ENCODE assay signal across 1 cellular context in genomic region chr7:27176962-27177794, GRCh38.
TF ChIP-seq lines count a peak whose summit lies in the region.

No MANE protein-coding gene starts in this region.

TF ChIP-seq in SK-N-SH, 30 proteins besides CTCF, POLR2A, EP300 and RAD21 (continued from another document):
- TF ChIP-seq, protein P1, sequence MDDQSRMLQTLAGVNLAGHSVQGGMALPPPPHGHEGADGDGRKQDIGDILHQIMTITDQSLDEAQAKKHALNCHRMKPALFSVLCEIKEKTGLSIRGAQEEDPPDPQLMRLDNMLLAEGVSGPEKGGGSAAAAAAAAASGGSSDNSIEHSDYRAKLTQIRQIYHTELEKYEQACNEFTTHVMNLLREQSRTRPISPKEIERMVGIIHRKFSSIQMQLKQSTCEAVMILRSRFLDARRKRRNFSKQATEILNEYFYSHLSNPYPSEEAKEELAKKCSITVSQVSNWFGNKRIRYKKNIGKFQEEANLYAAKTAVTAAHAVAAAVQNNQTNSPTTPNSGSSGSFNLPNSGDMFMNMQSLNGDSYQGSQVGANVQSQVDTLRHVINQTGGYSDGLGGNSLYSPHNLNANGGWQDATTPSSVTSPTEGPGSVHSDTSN (IDR thresholded peaks at IDR 0.05): no peak
